ENCODE assay signal across 12 cellular contexts in genomic region chr1:229410370-229410691, GRCh38. TPM values are rescaled to one million over a fixed set of nuclear protein-coding genes. Genes with fewer than 3 reads are reported as not detected.
DNase-seq lines count a peak whose midpoint lies in the region; ATAC-seq, FAIRE-seq and TF ChIP-seq lines count a peak whose summit lies in the region.
"Had no signal": no experiment of that assay in that cellular context is flagged by ENCODE, and none has a peak within 500 bp of the region (broad histone marks: within the 10 kb centered on the region; RNA-seq: fewer than 3 reads in every experiment).

No MANE protein-coding gene starts in this region.

- peaks cover 42% of the 10 kb centered on the region for H3K27me3 ChIP-seq in BLaER1
- H3K27me3 ChIP-seq in WERI-Rb-1 (ENCODE audit: insufficient read depth, low read depth, severe bottlenecking), result no peaks in the 10 kb centered on the region

- no peak overlapping the region; the same call in 1 of the 2 replicates for H3K9ac ChIP-seq in BLaER1

- H3K4me1 ChIP-seq in BLaER1, result peaks cover 29% of the 10 kb centered on the region

- H3K36me3 Mint-ChIP-seq in nephron (ENCODE audit: low read depth), result no peaks in the 10 kb centered on the region
- no peaks in the 10 kb centered on the region for H3K36me3 Mint-ChIP-seq in activated T-helper 17 cell treated with anti-CD3 and anti-CD28 coated beads, Interleukin-2, amount 50 U/mL, for 72 hours (ENCODE audit: low read depth)

- TF ChIP-seq CTCF in WERI-Rb-1 (IDR thresholded peaks at IDR 0.05; ENCODE audit: low read depth, low read length), result no peak
- TF ChIP-seq CTCF in nephron (IDR thresholded peaks at IDR 0.05; ENCODE audit: unreplicated experiment in 3 of 3), result no peak

- H3K9me3 Mint-ChIP-seq in nephron, result no peaks in the 10 kb centered on the region
- H3K9me3 Mint-ChIP-seq in activated T-helper 17 cell treated with anti-CD3 and anti-CD28 coated beads, Interleukin-2, amount 50 U/mL, for 72 hours, result no peaks in the 10 kb centered on the region
- H3K9me3 Mint-ChIP-seq: activated T-cell treated with anti-CD3 and anti-CD28 coated beads, Interleukin-2, amount 50 U/mL, for 72 hours had no signal

- H3K4me3 ChIP-seq in BLaER1, result no peak overlapping the region
- H3K4me3 ChIP-seq in WERI-Rb-1 (ENCODE audit: low read depth, low read length), result no peak overlapping the region

- H3K9me3 ChIP-seq in BLaER1 (no peaks in the 10 kb centered on the region), WERI-Rb-1 (ENCODE audit: severe bottlenecking) (no peaks in the 10 kb centered on the region)

- peaks cover 54% of the 10 kb centered on the region for H3K4me1 Mint-ChIP-seq in nephron
- peaks cover 6% of the 10 kb centered on the region for H3K4me1 Mint-ChIP-seq in activated T-helper 17 cell treated with anti-CD3 and anti-CD28 coated beads, Interleukin-2, amount 50 U/mL, for 72 hours

- ATAC-seq in activated T-helper 17 cell treated with anti-CD3 and anti-CD28 coated beads, Interleukin-2, amount 50 U/mL, for 72 hours (replicated peaks), result no peak
- ATAC-seq in HG02938 (IDR thresholded peaks at IDR 0.05; ENCODE audit: unreplicated experiment), result no peak

- H3K36me3 ChIP-seq in BLaER1 (no peaks in the 10 kb centered on the region), WERI-Rb-1 (no peaks in the 10 kb centered on the region)

- H3K4me2 ChIP-seq in BLaER1, result peak overlapping the region; percentile 79

- no peaks in the 10 kb centered on the region for H4K20me1 ChIP-seq in BLaER1

- peak overlapping the region in 2 of 3 experiments; percentile 61 to 79 for H3K4me3 Mint-ChIP-seq in nephron
- no peak overlapping the region for H3K4me3 Mint-ChIP-seq in activated T-helper 17 cell treated with anti-CD3 and anti-CD28 coated beads, Interleukin-2, amount 50 U/mL, for 72 hours

- no peak for TF ChIP-seq POLR2A in H54 (IDR thresholded peaks at IDR 0.05; ENCODE audit: low read depth, low read length)

- FAIRE-seq in GM18507 (lab: Jason Lieb, UNC) (peak; percentile 18), H54 (lab: Jason Lieb, UNC) (no peak)

- H3K27me3 Mint-ChIP-seq in nephron (ENCODE audit: low read depth), result peaks cover 39% of the 10 kb centered on the region
- H3K27me3 Mint-ChIP-seq in activated T-helper 17 cell treated with anti-CD3 and anti-CD28 coated beads, Interleukin-2, amount 50 U/mL, for 72 hours, result peaks cover 50% of the 10 kb centered on the region

- DNase-seq in GM18507 (ENCODE audit: extremely low spot score, insufficient read length, low read depth) (no peak), WERI-Rb-1 (no peak), H54 (ENCODE audit: insufficient read length, low spot score) (no peak), NCI-H82 treated with DMSO at 0.1 percent for 48 hours (lab: John Stamatoyannopoulos, UW; ENCODE audit: unreplicated experiment) (no peak)
- DNase-seq: activated T-cell treated with anti-CD3 and anti-CD28 coated beads, Interleukin-2, amount 50 U/mL, for 72 hours; erythroblast; KG1 had no signal

- peak overlapping the region; percentile 71 to 84 (median 84) for H3K27ac Mint-ChIP-seq in nephron
- no peak overlapping the region for H3K27ac Mint-ChIP-seq in activated T-helper 17 cell treated with anti-CD3 and anti-CD28 coated beads, Interleukin-2, amount 50 U/mL, for 72 hours
- H3K27ac Mint-ChIP-seq: activated T-cell treated with anti-CD3 and anti-CD28 coated beads, Interleukin-2, amount 50 U/mL, for 72 hours had no signal

- H3K27ac ChIP-seq in BLaER1 (no peak overlapping the region), WERI-Rb-1 (peak overlapping the region; percentile 68)

RNA-seq across cellular contexts. Expression of gene ACTA1, which starts 23.6 kb away (rescaled TPM):
- not detected for total RNA-seq in activated T-helper 17 cell treated with anti-CD3 and anti-CD28 coated beads, Interleukin-2, amount 50 U/mL, for 72 hours
- total RNA-seq: activated T-cell treated with anti-CD3 and anti-CD28 coated beads, Interleukin-2, amount 50 U/mL, for 72 hours; RPMI7951 had no signal
